24 cellular contexts compared by ENCODE assay signal in the genomic region with DNA sequence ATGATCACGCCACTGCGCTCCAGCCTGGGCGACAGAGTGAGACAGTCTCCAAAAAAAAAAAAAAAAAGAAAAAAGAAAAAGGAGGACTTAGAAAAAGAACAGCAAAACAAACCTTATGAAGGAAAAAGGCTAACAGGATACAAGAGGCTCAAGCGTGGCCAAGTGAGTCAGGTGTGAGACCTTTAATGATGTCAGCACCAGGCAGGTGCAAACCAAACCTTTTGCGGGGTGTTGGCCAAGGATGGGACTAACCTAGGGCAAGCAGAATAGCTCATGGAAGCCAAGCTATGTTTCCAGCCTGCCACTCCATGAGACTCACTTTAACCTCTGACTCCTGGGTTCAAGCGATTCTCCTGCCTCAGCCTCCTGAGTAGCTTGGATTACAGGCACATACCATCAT.
"Had no signal": no experiment of that assay in that cellular context is flagged by ENCODE, and none has a peak within 500 bp of the region (broad histone marks: within the 10 kb centered on the region; RNA-seq: fewer than 3 reads in every experiment).

No MANE protein-coding gene starts in this region.

- H3K27ac ChIP-seq: epithelial cell of prostate, esophagus muscularis mucosa, gastrocnemius medialis, lower lobe of right lung, neural progenitor cell, ovary, suprapubic skin, thyroid gland, uterus had no signal

- DNase-seq: effector memory CD4-positive, alpha-beta T cell; gastrocnemius medialis; islet precursor cell; left cardiac atrium; left ventricle myocardium inferior; lower lobe of right lung; mesenchymal stem cell; midbrain; nucleus accumbens; ovary; right cardiac atrium; stimulated activated CD4-positive, alpha-beta T cell treated with anti-CD3 and anti-CD28 coated beads, Interleukin-2, amount 100 ng/mL, for 48 hours; stimulated activated naive CD8-positive, alpha-beta T cell treated with anti-CD3 and anti-CD28 coated beads, Interleukin-15, Interleukin-2, amounts not matched to agents 100 U/mL and 50 U/mL, for 24 hours; thyroid gland; uterus had no signal

- H2AFZ ChIP-seq: neural progenitor cell had no signal

- H3K4me1 ChIP-seq: lower lobe of right lung, neural progenitor cell, uterus had no signal

- H3K9ac ChIP-seq: neural progenitor cell had no signal

- H3K4me3 ChIP-seq: esophagus muscularis mucosa, gastrocnemius medialis, left ventricle myocardium inferior, lower lobe of right lung, neural progenitor cell, ovary, smooth muscle cell, suprapubic skin, thyroid gland, uterus had no signal

- H3K9me3 Mint-ChIP-seq: natural killer cell treated with Interleukin-12 subunit alpha and Interleukin-12 subunit beta and Interleukin-15 and Interleukin-18, amount 100 ng/mL, for 72 hours had no signal

- H3K27me3 Mint-ChIP-seq: progenitor cell of endocrine pancreas, type B pancreatic cell had no signal

- H3K4me2 ChIP-seq: neural progenitor cell, smooth muscle cell had no signal

- H3K27ac Mint-ChIP-seq: natural killer cell treated with Interleukin-12 subunit alpha and Interleukin-12 subunit beta and Interleukin-15 and Interleukin-18, amount 100 ng/mL, for 72 hours; neural progenitor cell; type B pancreatic cell had no signal

- H3K36me3 ChIP-seq: esophagus muscularis mucosa, gastrocnemius medialis, left ventricle myocardium inferior, lower lobe of right lung, neural progenitor cell, ovary, suprapubic skin, thyroid gland, uterus had no signal

- H3K4me3 Mint-ChIP-seq: natural killer cell treated with Interleukin-12 subunit alpha and Interleukin-12 subunit beta and Interleukin-15 and Interleukin-18, amount 100 ng/mL, for 72 hours; neural progenitor cell; type B pancreatic cell had no signal

- ATAC-seq: gastrocnemius medialis; left cardiac atrium; lower lobe of right lung; natural killer cell treated with Interleukin-12 subunit alpha and Interleukin-12 subunit beta and Interleukin-15 and Interleukin-18, amount 100 ng/mL, for 72 hours; right cardiac atrium; stimulated activated naive CD8-positive, alpha-beta T cell treated with anti-CD3 and anti-CD28 coated beads, Interleukin-15, Interleukin-2, amounts not matched to agents 100 U/mL and 50 U/mL, for 24 hours had no signal

- H3K9me3 ChIP-seq: esophagus muscularis mucosa, gastrocnemius medialis, left ventricle myocardium inferior, lower lobe of right lung, ovary, suprapubic skin, thyroid gland, uterus had no signal

- FAIRE-seq: endometrium had no signal

- H3K36me3 Mint-ChIP-seq: natural killer cell treated with Interleukin-12 subunit alpha and Interleukin-12 subunit beta and Interleukin-15 and Interleukin-18, amount 100 ng/mL, for 72 hours; neural progenitor cell; type B pancreatic cell had no signal

- H3K27me3 ChIP-seq: esophagus muscularis mucosa, gastrocnemius medialis, neural progenitor cell, ovary, suprapubic skin, thyroid gland, uterus had no signal
